In genomic region chr4:53676402-53676871, GRCh38 we compare ENCODE assay signal across 13 cellular contexts.
DNase-seq lines count a peak whose midpoint lies in the region; FAIRE-seq and TF ChIP-seq lines count a peak whose summit lies in the region.
"Had no signal": no experiment of that assay in that cellular context is flagged by ENCODE, and none has a peak within 500 bp of the region (broad histone marks: within the 10 kb centered on the region; RNA-seq: fewer than 3 reads in every experiment).

No MANE protein-coding gene starts in this region.

- 86% methylated on average over 1 of the region's 1 CpG for WGBS in hepatocyte (ENCODE audit: low lambda C conversion rate, missing lambda C conversion rate)

- H3K4me1 ChIP-seq in astrocyte (ENCODE audit: insufficient read depth, low read length) (no peaks in the 10 kb centered on the region), hepatocyte (ENCODE audit: insufficient read depth) (no peaks in the 10 kb centered on the region), tibial artery (peaks cover 0 to 8% (median 0%) of the 10 kb centered on the region in 4 donors)

- no peaks in the 10 kb centered on the region for H4K20me1 ChIP-seq in astrocyte (ENCODE audit: insufficient read depth, low read length)
- no peaks in the 10 kb centered on the region for H4K20me1 ChIP-seq in hepatocyte (ENCODE audit: insufficient read depth, poor library complexity, severe bottlenecking)

- H2AFZ ChIP-seq in astrocyte (ENCODE audit: low read depth, low read length), result no peak overlapping the region
- H2AFZ ChIP-seq in hepatocyte, result no peak overlapping the region

- H3K9me3 ChIP-seq in astrocyte (ENCODE audit: insufficient read depth, low read depth, low read length) (no peaks in the 10 kb centered on the region), hepatocyte (ENCODE audit: low read depth) (no peaks in the 10 kb centered on the region), tibial artery (no peaks in the 10 kb centered on the region)

- H3K9me2 ChIP-seq in hepatocyte (replicated peaks; ENCODE audit: insufficient read depth), result no peaks in the 10 kb centered on the region

- H3K27ac Mint-ChIP-seq in astrocyte (ENCODE audit: unreplicated experiment), result no peak overlapping the region
- H3K27ac Mint-ChIP-seq: mesothelial cell of epicardium had no signal

- no peaks in the 10 kb centered on the region for H3K79me2 ChIP-seq in astrocyte (ENCODE audit: insufficient read depth, low read length)
- no peaks in the 10 kb centered on the region for H3K79me2 ChIP-seq in hepatocyte

- peaks cover 2% of the 10 kb centered on the region for H3K9me3 Mint-ChIP-seq in astrocyte (ENCODE audit: unreplicated experiment)
- H3K9me3 Mint-ChIP-seq: central memory CD8-positive, alpha-beta T cell had no signal

- H3K36me3 ChIP-seq in astrocyte (ENCODE audit: insufficient read depth, low read length) (no peaks in the 10 kb centered on the region), hepatocyte (replicated peaks; ENCODE audit: insufficient read depth, low read depth) (no peaks in the 10 kb centered on the region), tibial artery (no peaks in the 10 kb centered on the region)

- no peaks in the 10 kb centered on the region for H3K27me3 Mint-ChIP-seq in astrocyte (ENCODE audit: low read depth, unreplicated experiment)

- H3K27ac ChIP-seq in astrocyte (ENCODE audit: low read depth, low read length) (no peak overlapping the region), hepatocyte (peak overlapping the region; percentile 73), tibial artery (peak overlapping the region; percentile 24 to 29), caudate nucleus (ENCODE audit: low read depth, low read length) (no peak overlapping the region)

- FAIRE-seq in astrocyte (lab: Jason Lieb, UNC), result no peak
- FAIRE-seq: H1 had no signal

- H3K27me3 ChIP-seq in astrocyte (ENCODE audit: insufficient read depth, low read length), result no peaks in the 10 kb centered on the region
- H3K27me3 ChIP-seq in hepatocyte, result no peaks in the 10 kb centered on the region
- H3K27me3 ChIP-seq in tibial artery, result no peaks in the 10 kb centered on the region

- H3K4me3 Mint-ChIP-seq in astrocyte (ENCODE audit: unreplicated experiment), result no peak overlapping the region
- H3K4me3 Mint-ChIP-seq: central memory CD8-positive, alpha-beta T cell; mesothelial cell of epicardium had no signal

- DNase-seq in LHCN-M2 (ENCODE audit: low read depth) (peak; percentile 66), astrocyte (ENCODE audit: low read depth) (peak; percentile 22), hepatocyte (ENCODE audit: low spot score) (no peak), tibial artery (no peak), DMS53 treated with DMSO at 0.1 percent for 48 hours (lab: John Stamatoyannopoulos, UW; ENCODE audit: unreplicated experiment) (no peak), caudate nucleus (lab: John Stamatoyannopoulos, UW) (no peak), NCI-H748 (lab: John Stamatoyannopoulos, UW; ENCODE audit: unreplicated experiment) (no peak), hepatic stellate cell (ENCODE audit: low spot score) (no peak)
- DNase-seq: Calu3, NCI-H2107 had no signal

- H3K4me3 ChIP-seq in astrocyte (ENCODE audit: insufficient read depth, low read depth, low read length) (no peak overlapping the region), hepatocyte (no peak overlapping the region), tibial artery (no peak overlapping the region)

- H3K36me3 Mint-ChIP-seq in astrocyte (ENCODE audit: low read depth, unreplicated experiment), result no peaks in the 10 kb centered on the region
- H3K36me3 Mint-ChIP-seq: mesothelial cell of epicardium had no signal

- intact Hi-C loops in tibial artery (cut with DNase I; ENCODE audit: low total_unique reads), result no loop called here

- TF ChIP-seq CTCF in astrocyte (IDR thresholded peaks at IDR 0.05; ENCODE audit: insufficient read depth, low read depth, low read length), result no peak
- TF ChIP-seq CTCF in hepatocyte (IDR thresholded peaks at IDR 0.05; ENCODE audit: poor library complexity), result no peak
- no peak for TF ChIP-seq CTCF in tibial artery (IDR thresholded peaks at IDR 0.05)

- H3K4me1 Mint-ChIP-seq in astrocyte (ENCODE audit: low read depth, unreplicated experiment), result no peaks in the 10 kb centered on the region
- H3K4me1 Mint-ChIP-seq: central memory CD8-positive, alpha-beta T cell; mesothelial cell of epicardium had no signal

- H3K4me2 ChIP-seq in astrocyte (ENCODE audit: low read length), result no peak overlapping the region
- no peak overlapping the region for H3K4me2 ChIP-seq in hepatocyte

- no peak overlapping the region for H3K9ac ChIP-seq in astrocyte (ENCODE audit: low read length)

Comparison
In these comparisons a context has a peak if more than half of its experiments do, and no peak if none do; other contexts are left out.
1. DNase-seq: peak in LHCN-M2 (single experiment) and astrocyte (single experiment); none in hepatocyte (single experiment), tibial artery (0 of 2), DMS53 treated with DMSO at 0.1 percent for 48 hours (single experiment), caudate nucleus (0 of 61), NCI-H748 (single experiment) and hepatic stellate cell (single experiment).
2. H3K27ac ChIP-seq: peak in hepatocyte (single experiment) and tibial artery (2 of 2); none in astrocyte (single experiment) and caudate nucleus (single experiment).